8 cellular contexts compared by ENCODE assay signal in the genomic region with DNA sequence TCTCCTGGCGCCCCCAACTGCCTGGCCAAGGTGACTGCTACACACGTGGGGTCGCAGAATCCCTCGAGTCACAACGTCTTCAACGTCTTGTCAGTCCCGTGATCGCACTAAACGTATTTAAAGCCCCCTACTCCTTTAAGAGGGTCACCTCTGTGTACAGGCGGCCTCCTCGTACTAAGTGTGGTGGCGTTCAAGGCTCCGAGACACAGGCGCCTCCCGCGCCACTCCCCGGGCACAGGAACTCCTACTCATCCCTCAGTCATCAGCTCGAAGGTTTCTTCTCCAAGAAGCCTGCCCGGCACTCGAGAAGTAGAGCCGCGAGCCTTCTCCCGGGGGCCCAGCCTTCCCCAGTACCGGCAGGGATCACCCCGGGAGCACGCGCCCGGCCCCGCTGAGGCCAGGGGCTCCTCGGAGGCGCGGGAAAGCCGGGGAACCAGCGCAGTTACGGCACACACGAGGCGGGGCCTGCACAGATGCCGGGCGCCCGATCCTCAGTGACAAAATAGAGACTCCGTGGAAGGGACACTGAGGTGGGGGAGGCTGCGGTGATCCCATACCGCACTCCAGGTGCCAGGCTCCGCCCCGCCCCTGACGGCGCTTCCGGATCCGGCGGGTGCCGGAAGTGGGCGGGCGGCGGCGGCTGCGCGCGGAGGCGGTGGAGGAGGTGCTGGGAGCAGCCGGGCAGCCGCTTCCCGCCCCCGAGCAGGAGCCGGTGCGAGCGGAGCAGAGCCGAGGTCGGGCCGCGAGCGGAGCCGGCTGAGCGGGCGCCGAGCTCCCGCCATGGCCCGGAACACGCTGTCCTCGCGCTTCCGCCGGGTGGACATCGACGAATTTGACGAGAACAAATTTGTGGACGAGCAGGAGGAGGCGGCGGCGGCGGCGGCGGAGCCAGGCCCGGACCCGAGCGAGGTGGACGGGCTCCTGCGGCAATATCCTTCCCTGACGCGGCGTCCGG. TPM values are rescaled to one million over a fixed set of nuclear protein-coding genes. Genes with fewer than 3 reads are reported as not detected.
DNase-seq lines count a peak whose midpoint lies in the region; TF ChIP-seq lines count a peak whose summit lies in the region.

No MANE protein-coding gene starts in this region.

- peaks cover 7% of the 10 kb centered on the region for H3K36me3 ChIP-seq in adipocyte (ENCODE audit: control insufficient read depth, insufficient read depth, low read length, severe bottlenecking)
- H3K36me3 ChIP-seq in transverse colon: no peaks in the 10 kb centered on the region

- intact Hi-C loops in cardiac septum (cut with DNase I) (loop anchor here (2.0 kb wide), 1 partner anchor 72 kb away; a partner anchor contains a TSS), transverse colon (cut with DNase I; ENCODE audit: low total_unique reads) (no loop called here)

- 1% methylated on average over 60 of the region's 101 CpGs; no CpG with 5 or more reads in 1 of the 2 donors for WGBS in transverse colon (ENCODE audit: low coverage in 1 of 2), 2 donors

- peak overlapping the region; percentile 94 to 100 (median 98) for H3K27ac ChIP-seq in transverse colon

- no peak for TF ChIP-seq CTCF in transverse colon (IDR thresholded peaks at IDR 0.05)

- peak overlapping the region; percentile 93 for H3K4me3 ChIP-seq in adipocyte (ENCODE audit: low read length)
- peak overlapping the region; percentile 66 to 90 (median 88) for H3K4me3 ChIP-seq in transverse colon

- peak overlapping the region; percentile 95 for H3K9ac ChIP-seq in adipocyte (ENCODE audit: low read length)

- no peak for TF ChIP-seq EP300 in transverse colon (IDR thresholded peaks at IDR 0.05; ENCODE audit: low read depth)

- POLR2A ChIA-PET in HEK293T (lab: Yijun Ruan, JAX): interaction anchor here (0.8 to 1.9 kb wide), 4 partner anchors 9 to 262 kb away, joined by 3 to 8 read pairs (median 4); no protein-coding TSS in a partner anchor

- in situ Hi-C loops in transverse colon (cut with MboI; ENCODE audit: low pct_ligation_motif_present in 1 of 4, low pct_unique_long_range_greater_than_20kb in 1 of 4, low sequenced_read_pairs in 3 of 4): no loop called here

- H3K4me1 ChIP-seq in adipocyte (ENCODE audit: control insufficient read depth, insufficient read depth, low read length) (peaks cover 43% of the 10 kb centered on the region), transverse colon (peaks cover 26 to 44% (median 42%) of the 10 kb centered on the region in 4 donors)

- H3K27me3 ChIP-seq in adipocyte (replicated peaks; ENCODE audit: control insufficient read depth, insufficient read depth, low read length) (no peaks in the 10 kb centered on the region), transverse colon (no peaks in the 10 kb centered on the region)

- H3K9me3 ChIP-seq in adipocyte (ENCODE audit: control insufficient read depth, low read length) (no peaks in the 10 kb centered on the region), transverse colon (no peaks in the 10 kb centered on the region)

- peak; percentile 92 for TF ChIP-seq POLR2A in GM10847 (IDR thresholded peaks at IDR 0.05; ENCODE audit: extremely low read depth, insufficient read length)
- TF ChIP-seq POLR2A in transverse colon (IDR thresholded peaks at IDR 0.05): peak; percentile 94

- DNase-seq in HEK293T (ENCODE audit: extremely low spot score): peak; percentile 93
- DNase-seq in MV-4-11 (lab: John Stamatoyannopoulos, UW): peak; percentile 82
- DNase-seq in SW 1271 (lab: John Stamatoyannopoulos, UW): peak; percentile 67 to 83
- peak; percentile 94 for DNase-seq in adipocyte (ENCODE audit: low read depth)
- DNase-seq in cardiac septum (ENCODE audit: low spot score): peak; percentile 95
- DNase-seq in pons (ENCODE audit: low spot score): peak; percentile 78
- peak; percentile 91 for DNase-seq in transverse colon

- CTCF ChIA-PET in HEK293T (lab: Yijun Ruan, JAX): interaction anchor here (1.5 kb wide), 1 partner anchor 13 kb away, joined by 3 read pairs; no protein-coding TSS in a partner anchor

TF ChIP-seq in HEK293T, 16 proteins besides CTCF, POLR2A, EP300 and RAD21:
- TF ChIP-seq TARDBP (IDR thresholded peaks at IDR 0.05) (no peak), CTBP1 (IDR thresholded peaks at IDR 0.05; ENCODE audit: borderline replicate concordance) (no peak), L3MBTL2 (conservative IDR thresholded peaks at IDR 0.05) (peak; percentile 74)
- TF ChIP-seq, protein P1, sequence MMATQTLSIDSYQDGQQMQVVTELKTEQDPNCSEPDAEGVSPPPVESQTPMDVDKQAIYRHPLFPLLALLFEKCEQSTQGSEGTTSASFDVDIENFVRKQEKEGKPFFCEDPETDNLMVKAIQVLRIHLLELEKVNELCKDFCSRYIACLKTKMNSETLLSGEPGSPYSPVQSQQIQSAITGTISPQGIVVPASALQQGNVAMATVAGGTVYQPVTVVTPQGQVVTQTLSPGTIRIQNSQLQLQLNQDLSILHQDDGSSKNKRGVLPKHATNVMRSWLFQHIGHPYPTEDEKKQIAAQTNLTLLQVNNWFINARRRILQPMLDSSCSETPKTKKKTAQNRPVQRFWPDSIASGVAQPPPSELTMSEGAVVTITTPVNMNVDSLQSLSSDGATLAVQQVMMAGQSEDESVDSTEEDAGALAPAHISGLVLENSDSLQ (IDR thresholded peaks at IDR 0.05): no peak

RNA-seq across cellular contexts. Expression of a gene that starts 6.9 kb away (rescaled TPM):
- 53.8 TPM for total RNA-seq in cardiac septum
- total RNA-seq in transverse colon: 10 to 100 TPM in 3 of 4 donors, 1 to 10 TPM in 1; 9.8 to 37.0 (median 22.8) TPM

RNA-seq across cellular contexts. Expression of a gene that starts 7.0 kb away (rescaled TPM):
- 610 TPM for total RNA-seq in cardiac septum
- 1,000 to 10,000 TPM in 3 of 4 donors, 100 to 1,000 TPM in 1; 498 to 3,953 (median 1,382) TPM for total RNA-seq in transverse colon

RNA-seq across cellular contexts. Expression of a gene that starts 15.5 kb away (rescaled TPM):
- total RNA-seq in cardiac septum (not detected), transverse colon (not detected)

Comparison
In these comparisons a context has a peak if more than half of its experiments do, and no peak if none do; other contexts are left out.
1. Peak in every context shown above with its lines: DNase-seq, H3K4me3 ChIP-seq and H3K27ac ChIP-seq.